In the genomic region with DNA sequence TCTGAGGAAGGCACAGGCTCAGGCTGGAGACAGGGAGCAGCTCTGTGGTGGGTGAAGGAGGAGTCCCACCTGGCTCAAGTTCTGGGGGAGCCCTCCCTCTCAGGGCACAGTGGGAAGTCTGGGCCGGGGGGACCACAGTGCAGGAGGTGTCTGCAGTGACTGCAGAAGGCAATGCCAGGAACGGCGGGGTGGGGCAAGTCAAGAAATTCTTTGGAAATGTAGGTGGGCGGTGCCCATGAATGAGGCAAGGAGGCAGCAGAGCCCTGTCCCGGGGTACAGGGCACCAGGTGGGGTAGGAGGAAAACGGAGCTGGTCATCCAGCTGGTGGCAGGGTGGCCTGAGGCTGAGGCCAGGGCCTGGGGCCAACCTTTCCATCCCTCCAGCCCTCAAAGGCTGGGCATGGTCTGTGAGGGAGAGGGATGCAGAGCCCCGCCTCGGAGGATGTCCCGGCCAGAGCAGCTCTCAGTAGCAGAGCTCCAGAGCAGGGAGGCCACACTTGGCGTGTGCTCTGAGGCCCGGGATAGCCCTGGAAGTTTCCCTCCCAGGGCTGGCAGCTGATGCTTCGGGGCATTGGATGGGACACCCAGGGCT, we compare ENCODE assay signal across 23 cellular contexts. TPM values are rescaled to one million over a fixed set of nuclear protein-coding genes. Genes with fewer than 3 reads are reported as not detected.
DNase-seq lines count a peak whose midpoint lies in the region; ATAC-seq and TF ChIP-seq lines count a peak whose summit lies in the region.
"Had no signal": no experiment of that assay in that cellular context is flagged by ENCODE, and none has a peak within 500 bp of the region (broad histone marks: within the 10 kb centered on the region; RNA-seq: fewer than 3 reads in every experiment).

No MANE protein-coding gene starts in this region.

- H3K4me1 ChIP-seq in BLaER1 treated with 17β-estradiol and CSF1 and Interleukin-3, amounts not matched to agents 10 nM and 100 nM = peaks cover 36 to 100% (median 92%) of the 10 kb centered on the region in 10 experiments
- no peaks in the 10 kb centered on the region; the same call in 1 of the 2 replicates for H3K4me1 ChIP-seq in IMR-90 (ENCODE audit: control insufficient read depth, insufficient read depth, low read length)
- peaks cover 69 to 71% of the 10 kb centered on the region in 2 experiments for H3K4me1 ChIP-seq in neutrophil (ENCODE audit: control insufficient read depth in 1 of 2, insufficient read depth in 1 of 2, low read depth in 1 of 2, low read length in 1 of 2)
- H3K4me1 ChIP-seq: breast epithelium, vagina had no signal

- H3K18ac ChIP-seq in IMR-90 (ENCODE audit: low read depth, low read length) = no peak overlapping the region

- peak overlapping the region in 1 of 11 experiments; percentile 47; a peak in 1 of 22 replicates for H3K27ac ChIP-seq in BLaER1 treated with 17β-estradiol and CSF1 and Interleukin-3, amounts not matched to agents 10 nM and 100 nM
- no peak overlapping the region for H3K27ac ChIP-seq in IMR-90 (ENCODE audit: insufficient read depth, low read length)
- peak overlapping the region; percentile 55 for H3K27ac ChIP-seq in neutrophil
- H3K27ac ChIP-seq: adrenal gland, breast epithelium, parathyroid adenoma, PC-9, vagina had no signal

- no peak overlapping the region for H3K4me3 Mint-ChIP-seq in endothelial cell (ENCODE audit: unreplicated experiment)
- H3K4me3 Mint-ChIP-seq: CD4-positive, alpha-beta memory T cell; HFFc6 had no signal

- H3K36me3 Mint-ChIP-seq in endothelial cell (ENCODE audit: low read depth, unreplicated experiment) = no peaks in the 10 kb centered on the region
- H3K36me3 Mint-ChIP-seq: CD4-positive, alpha-beta memory T cell; naive thymus-derived CD8-positive, alpha-beta T cell; T-cell had no signal

- H3K36me3 ChIP-seq in BLaER1 treated with 17β-estradiol and CSF1 and Interleukin-3, amounts not matched to agents 10 nM and 100 nM = no peaks in the 10 kb centered on the region
- H3K36me3 ChIP-seq in IMR-90 (ENCODE audit: control insufficient read depth, insufficient read depth, low read length) (no peaks in the 10 kb centered on the region), neutrophil (no peaks in the 10 kb centered on the region)
- H3K36me3 ChIP-seq: adrenal gland, breast epithelium, vagina had no signal

- no peak overlapping the region for H2BK20ac ChIP-seq in IMR-90 (ENCODE audit: low read depth, low read length)

- H3K4me1 Mint-ChIP-seq in endothelial cell (ENCODE audit: unreplicated experiment) = peaks cover 12% of the 10 kb centered on the region

- peaks cover 0 to 29% (median 0%) of the 10 kb centered on the region in 11 experiments; a peak in 7 of 22 replicates for H3K27me3 ChIP-seq in BLaER1 treated with 17β-estradiol and CSF1 and Interleukin-3, amounts not matched to agents 10 nM and 100 nM
- H3K27me3 ChIP-seq in IMR-90 (ENCODE audit: control insufficient read depth, insufficient read depth, low read length) (peaks cover 74% of the 10 kb centered on the region; the same call in 1 of the 2 replicates), neutrophil (no peaks in the 10 kb centered on the region)
- H3K27me3 ChIP-seq: vagina had no signal

- in situ Hi-C loops in IMR-90 (cut with MboI; ENCODE audit: low sequenced_read_pairs) = no loop called here

- H2AK9ac ChIP-seq in IMR-90 (replicated peaks; ENCODE audit: low read depth, low read length, poor library complexity) = no peak overlapping the region

- H3K27ac Mint-ChIP-seq in endothelial cell (ENCODE audit: unreplicated experiment) = peak overlapping the region; percentile 24
- H3K27ac Mint-ChIP-seq: HFFc6, T-cell had no signal

- H3K9ac ChIP-seq in BLaER1 treated with 17β-estradiol and CSF1 and Interleukin-3, amounts not matched to agents 10 nM and 100 nM = peak overlapping the region in 3 of 11 experiments; percentile 3 to 39 (median 38); a peak in 3 of 22 replicates
- H3K9ac ChIP-seq in IMR-90 (ENCODE audit: low read depth, low read length) = no peak overlapping the region
- H3K9ac ChIP-seq: parathyroid adenoma had no signal

- no peak overlapping the region for H2AK5ac ChIP-seq in IMR-90 (ENCODE audit: low read depth, low read length)

- no peak for TF ChIP-seq POLR2A in IMR-90 (IDR thresholded peaks at IDR 0.05; ENCODE audit: low read depth, low read length)

- H3K4me2 ChIP-seq in BLaER1 treated with 17β-estradiol and CSF1 and Interleukin-3, amounts not matched to agents 10 nM and 100 nM = peak overlapping the region in 9 of 11 experiments; percentile 66 to 87 (median 77); a peak in 16 of 22 replicates
- no peak overlapping the region for H3K4me2 ChIP-seq in IMR-90 (ENCODE audit: low read depth, low read length)
- H3K4me2 ChIP-seq: PC-9 had no signal

- H3K56ac ChIP-seq in IMR-90 (ENCODE audit: extremely low read depth, insufficient read depth, low read length) = no peak overlapping the region

- POLR2A ChIA-PET in IMR-90 (lab: Charles Lee; ENCODE audit: unreplicated experiment) = no interaction called here

- H3K4me3 ChIP-seq in BLaER1 treated with 17β-estradiol and CSF1 and Interleukin-3, amounts not matched to agents 10 nM and 100 nM = no peak overlapping the region
- H3K4me3 ChIP-seq in IMR-90 (ENCODE audit: insufficient read depth, low read depth, low read length) (no peak overlapping the region), neutrophil (ENCODE audit: low read depth in 1 of 2, low read length in 1 of 2) (peak overlapping the region in 1 of 2 experiments; percentile 64)
- H3K4me3 ChIP-seq: adrenal gland, lung, PC-9, vagina had no signal

- no peak overlapping the region for H3K14ac ChIP-seq in IMR-90 (replicated peaks; ENCODE audit: low read depth, low read length)

- H2BK15ac ChIP-seq in IMR-90 (ENCODE audit: low read depth, low read length) = no peak overlapping the region

- H2AFZ ChIP-seq in IMR-90 (replicated peaks; ENCODE audit: low read length, poor library complexity) = peak overlapping the region; percentile 8
- H2AFZ ChIP-seq: parathyroid adenoma, PC-9 had no signal

- no peak overlapping the region for H3K23ac ChIP-seq in IMR-90 (ENCODE audit: low read depth, low read length)

- TF ChIP-seq CTCF in IMR-90 (conservative IDR thresholded peaks at IDR 0.05; ENCODE audit: low read depth, low read length) = no peak
- no peak for TF ChIP-seq CTCF in endothelial cell (IDR thresholded peaks at IDR 0.05; ENCODE audit: unreplicated experiment)
- TF ChIP-seq CTCF in neutrophil (IDR thresholded peaks at IDR 0.05) = no peak

- BruUV-seq in IMR-90 (replicated peaks; lab: Mats Ljungman, UMichigan) = no TSS peak

- H4K8ac ChIP-seq in IMR-90 (ENCODE audit: low read depth in 2 of 2, low read length in 2 of 2) = no peak overlapping the region

- 78% methylated on average over 6 of the region's 12 CpGs; no CpG with 5 or more reads in 1 of the 2 experiments for WGBS in IMR-90 (ENCODE audit: extremely low coverage in 2 of 2, insufficient read length in 1 of 2), 2 experiments

- DNase-seq in IMR-90 = no peak
- no peak for DNase-seq in endothelial cell (ENCODE audit: low spot score)
- no peak for DNase-seq in SHP77 (lab: John Stamatoyannopoulos, UW)
- DNase-seq: cortex of kidney, DMS79, HFFc6, NCI-H187 treated with DMSO at 0.1 percent for 48 hours, SHP77 treated with DMSO at 0.1 percent for 48 hours had no signal

- H3K27me3 Mint-ChIP-seq in endothelial cell (ENCODE audit: unreplicated experiment) = peaks cover 4% of the 10 kb centered on the region
- H3K27me3 Mint-ChIP-seq: naive thymus-derived CD8-positive, alpha-beta T cell had no signal

- intact Hi-C loops in IMR-90 (cut with micrococcal nuclease) = no loop called here

- H3K9me3 Mint-ChIP-seq in endothelial cell (ENCODE audit: unreplicated experiment) = no peaks in the 10 kb centered on the region
- H3K9me3 Mint-ChIP-seq: CD4-positive, alpha-beta memory T cell; naive thymus-derived CD8-positive, alpha-beta T cell; T-cell had no signal

- no peak overlapping the region for H2BK120ac ChIP-seq in IMR-90 (ENCODE audit: low read depth, low read length)

- CTCF ChIA-PET in IMR-90 (lab: Yijun Ruan, JAX) = interaction anchor here (0.9 to 1.9 kb wide), 2 partner anchors 15 to 273 kb away, joined by 3 to 4 read pairs; no protein-coding TSS in a partner anchor

- H4K20me1 ChIP-seq in BLaER1 treated with 17β-estradiol and CSF1 and Interleukin-3, amounts not matched to agents 10 nM and 100 nM = peaks cover 0 to 4% (median 0%) of the 10 kb centered on the region in 11 experiments; a peak in 2 of 22 replicates
- H4K20me1 ChIP-seq in IMR-90 (ENCODE audit: insufficient read depth, low read length) = no peaks in the 10 kb centered on the region

- H2BK5ac ChIP-seq in IMR-90 (ENCODE audit: low read depth, low read length, poor library complexity, severe bottlenecking) = no peak overlapping the region

- H4K5ac ChIP-seq in IMR-90 (ENCODE audit: low read depth, low read length) = no peak overlapping the region

- TF ChIP-seq RAD21 in IMR-90 (IDR thresholded peaks at IDR 0.05; ENCODE audit: low read length) = no peak

- dilution Hi-C loops in IMR-90 (cut with HindIII; ENCODE audit: low sequenced_read_pairs, unreplicated experiment) = no loop called here

- H3K9me1 ChIP-seq in IMR-90 (ENCODE audit: insufficient read depth, low read length) = no peaks in the 10 kb centered on the region; the same call in 1 of the 2 replicates

- no peak overlapping the region for H3K4ac ChIP-seq in IMR-90 (ENCODE audit: low read depth, low read length)

- ATAC-seq in IMR-90 (ENCODE audit: low read depth) (no peak), GM18517 (IDR thresholded peaks at IDR 0.05; ENCODE audit: unreplicated experiment) (no peak), GM21786 (IDR thresholded peaks at IDR 0.05; ENCODE audit: unreplicated experiment) (no peak)

- no peaks in the 10 kb centered on the region for H3K79me1 ChIP-seq in IMR-90 (ENCODE audit: low read depth in 1 of 2, low read length in 2 of 2)

- no peak overlapping the region for H4K91ac ChIP-seq in IMR-90 (ENCODE audit: insufficient read depth, low read depth, low read length)

- no peaks in the 10 kb centered on the region for H3K9me3 ChIP-seq in BLaER1 treated with 17β-estradiol and CSF1 and Interleukin-3, amounts not matched to agents 10 nM and 100 nM (replicated peaks in 1 of 11)
- H3K9me3 ChIP-seq in IMR-90 (ENCODE audit: control insufficient read depth, insufficient read depth, low read length) (no peaks in the 10 kb centered on the region), neutrophil (no peaks in the 10 kb centered on the region)
- H3K9me3 ChIP-seq: adrenal gland, breast epithelium, vagina had no signal

RNA-seq across cellular contexts. Expression of gene TFF3, which starts 4.7 kb away (rescaled TPM):
- not detected in 2 replicates for total RNA-seq in IMR-90 (2012; rRNA removed)
- polyA plus RNA-seq in IMR-90 (2012; rRNA removed) = not detected in 2 replicates
- not detected in 2 replicates for polyA plus RNA-seq in IMR-90 (2012; cell fraction: cytosol; rRNA removed)
- polyA plus RNA-seq in IMR-90 (2012; cell fraction: nucleus; rRNA removed; ENCODE audit: low replicate concordance) = not detected in 2 replicates
- not detected for total RNA-seq in endothelial cell (ENCODE audit: unreplicated experiment)
- total RNA-seq: CD4-positive, alpha-beta memory T cell; fibroblast of lung; HFFc6; naive thymus-derived CD8-positive, alpha-beta T cell; PC-9 had no signal
- polyA plus RNA-seq: CD4-positive, alpha-beta memory T cell; fibroblast of lung; naive thymus-derived CD8-positive, alpha-beta T cell had no signal

RNA-seq across cellular contexts. Expression of gene TFF2, which starts 40.3 kb away (rescaled TPM):
- total RNA-seq in IMR-90 (2012; rRNA removed) (not detected in 2 replicates), endothelial cell (ENCODE audit: unreplicated experiment) (not detected)
- not detected in 2 replicates for polyA plus RNA-seq in IMR-90 (2012; rRNA removed)
- not detected in 2 replicates for polyA plus RNA-seq in IMR-90 (2012; cell fraction: cytosol; rRNA removed)
- polyA plus RNA-seq in IMR-90 (2012; cell fraction: nucleus; rRNA removed; ENCODE audit: low replicate concordance) = not detected in 2 replicates
- total RNA-seq: adrenal gland; breast epithelium; CD4-positive, alpha-beta memory T cell; fibroblast of lung; HFFc6; kidney epithelial cell; lung; naive thymus-derived CD8-positive, alpha-beta T cell; vagina had no signal
- polyA plus RNA-seq: CD4-positive, alpha-beta memory T cell; fibroblast of lung; lung; naive thymus-derived CD8-positive, alpha-beta T cell had no signal

RNA-seq across cellular contexts. Expression of gene TFF1, which starts 55.8 kb away (rescaled TPM):
- total RNA-seq in IMR-90 (2012; rRNA removed) = not detected in 2 replicates
- not detected in 2 replicates for polyA plus RNA-seq in IMR-90 (2012; rRNA removed)
- polyA plus RNA-seq in IMR-90 (2012; cell fraction: cytosol; rRNA removed) = not detected in 2 replicates
- polyA plus RNA-seq in IMR-90 (2012; cell fraction: nucleus; rRNA removed; ENCODE audit: low replicate concordance) = not detected in 2 replicates
- not detected for total RNA-seq in endothelial cell (ENCODE audit: unreplicated experiment)
- total RNA-seq: CD4-positive, alpha-beta memory T cell; fibroblast of lung; HFFc6; kidney epithelial cell; naive thymus-derived CD8-positive, alpha-beta T cell; vagina had no signal
- polyA plus RNA-seq: CD4-positive, alpha-beta memory T cell; fibroblast of lung; naive thymus-derived CD8-positive, alpha-beta T cell had no signal
